11 cellular contexts compared by ENCODE assay signal in the genomic region with DNA sequence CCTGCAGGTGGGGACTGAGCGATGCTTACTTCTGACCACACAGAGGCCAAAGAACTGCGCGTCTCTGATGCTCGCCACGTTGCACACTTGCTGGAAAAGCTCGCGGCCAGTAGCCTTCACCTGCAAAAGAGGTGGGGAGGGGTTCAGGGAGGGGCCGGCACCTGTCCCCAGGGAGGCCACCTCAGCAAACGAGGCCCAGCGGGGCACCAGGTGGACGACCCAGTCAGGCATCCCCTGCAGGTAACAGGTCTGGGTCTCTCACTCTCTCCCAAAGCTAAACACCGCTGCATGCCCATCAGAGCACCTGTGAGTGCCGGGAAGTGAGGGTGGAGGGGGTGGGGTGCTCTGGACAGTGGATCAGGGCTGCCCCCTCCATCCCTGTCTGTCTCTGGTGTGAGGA. TPM values are rescaled to one million over a fixed set of nuclear protein-coding genes. Genes with fewer than 3 reads are reported as not detected.
"Had no signal": no experiment of that assay in that cellular context is flagged by ENCODE, and none has a peak within 500 bp of the region (broad histone marks: within the 10 kb centered on the region; RNA-seq: fewer than 3 reads in every experiment).

No MANE protein-coding gene starts in this region.

- H2AFZ ChIP-seq: GM23338 had no signal

- H3K27ac ChIP-seq: HL-60 had no signal

- H3K9me3 ChIP-seq: HAP-1 had no signal

- DNase-seq: H7, HFFc6, KG1 had no signal

- ATAC-seq: GM23338, HCT116, HepG2 had no signal

- H3K4me1 ChIP-seq: HAP-1 had no signal

- H3K4me2 ChIP-seq: GM23338 had no signal

- H3K4me3 ChIP-seq: GM23338, HAP-1 had no signal

- H3K36me3 ChIP-seq: HAP-1 had no signal

RNA-seq across cellular contexts. Expression of a gene that starts 3.8 kb away (rescaled TPM):
- total RNA-seq: H4, H7, HepG2, HFFc6, HT1080 had no signal
- polyA plus RNA-seq: IgD-negative memory B cell had no signal
